In the genomic region with DNA sequence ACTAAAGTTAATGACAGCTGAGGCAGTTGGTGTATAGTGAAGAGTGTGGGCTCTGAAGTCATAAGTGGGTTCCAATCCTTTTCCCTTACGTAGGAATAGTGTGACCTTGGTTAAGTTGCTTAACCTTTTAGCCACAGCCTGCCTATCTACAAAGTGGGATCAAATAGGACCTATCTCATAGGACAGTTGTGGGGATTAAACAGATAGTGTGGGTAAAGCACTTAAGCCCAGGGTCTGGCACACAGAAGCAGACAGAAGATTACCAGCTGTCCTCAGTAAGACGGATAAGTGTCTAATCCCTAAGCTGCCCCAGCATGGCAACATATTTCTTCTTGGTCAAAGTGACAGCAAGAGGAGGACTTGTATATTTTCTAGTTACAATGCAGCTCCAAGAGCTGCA, we compare ENCODE assay signal across 2 cellular contexts.
TF ChIP-seq lines count a peak whose summit lies in the region.

No MANE protein-coding gene starts in this region.

TF ChIP-seq in IMR-90, 13 proteins besides CTCF, POLR2A, EP300 and RAD21:
- TF ChIP-seq SMC3 (IDR thresholded peaks at IDR 0.05; ENCODE audit: low read depth, low read length) (no peak), MXI1 (IDR thresholded peaks at IDR 0.05; ENCODE audit: borderline replicate concordance, low read depth, low read length) (no peak), CHD1 (IDR thresholded peaks at IDR 0.05; ENCODE audit: low read depth, low read length) (no peak), RFX5 (IDR thresholded peaks at IDR 0.05; ENCODE audit: low read depth, low read length) (no peak), BHLHE40 (IDR thresholded peaks at IDR 0.05; ENCODE audit: low read depth, low read length) (no peak), FOS (IDR thresholded peaks at IDR 0.05; ENCODE audit: low read depth, low read length) (no peak), CEBPB (IDR thresholded peaks at IDR 0.05; ENCODE audit: low read depth, low read length) (no peak), MAZ (IDR thresholded peaks at IDR 0.05; ENCODE audit: borderline replicate concordance, low read depth, low read length) (no peak), MAFK (IDR thresholded peaks at IDR 0.05; ENCODE audit: low read depth, low read length) (no peak), RCOR1 (IDR thresholded peaks at IDR 0.05; ENCODE audit: insufficient replicate concordance, low read length) (no peak), NFE2L2 (IDR thresholded peaks at IDR 0.05; ENCODE audit: low read depth, low read length) (no peak)
- TF ChIP-seq, protein P1, sequence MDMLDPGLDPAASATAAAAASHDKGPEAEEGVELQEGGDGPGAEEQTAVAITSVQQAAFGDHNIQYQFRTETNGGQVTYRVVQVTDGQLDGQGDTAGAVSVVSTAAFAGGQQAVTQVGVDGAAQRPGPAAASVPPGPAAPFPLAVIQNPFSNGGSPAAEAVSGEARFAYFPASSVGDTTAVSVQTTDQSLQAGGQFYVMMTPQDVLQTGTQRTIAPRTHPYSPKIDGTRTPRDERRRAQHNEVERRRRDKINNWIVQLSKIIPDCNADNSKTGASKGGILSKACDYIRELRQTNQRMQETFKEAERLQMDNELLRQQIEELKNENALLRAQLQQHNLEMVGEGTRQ (IDR thresholded peaks at IDR 0.05; ENCODE audit: low read depth, low read length): no peak
- TF ChIP-seq, protein P2, sequence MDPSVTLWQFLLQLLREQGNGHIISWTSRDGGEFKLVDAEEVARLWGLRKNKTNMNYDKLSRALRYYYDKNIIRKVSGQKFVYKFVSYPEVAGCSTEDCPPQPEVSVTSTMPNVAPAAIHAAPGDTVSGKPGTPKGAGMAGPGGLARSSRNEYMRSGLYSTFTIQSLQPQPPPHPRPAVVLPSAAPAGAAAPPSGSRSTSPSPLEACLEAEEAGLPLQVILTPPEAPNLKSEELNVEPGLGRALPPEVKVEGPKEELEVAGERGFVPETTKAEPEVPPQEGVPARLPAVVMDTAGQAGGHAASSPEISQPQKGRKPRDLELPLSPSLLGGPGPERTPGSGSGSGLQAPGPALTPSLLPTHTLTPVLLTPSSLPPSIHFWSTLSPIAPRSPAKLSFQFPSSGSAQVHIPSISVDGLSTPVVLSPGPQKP (IDR thresholded peaks at IDR 0.05; ENCODE audit: borderline replicate concordance, low read depth, low read length): no peak

TF ChIP-seq in HepG2, 621 proteins besides CTCF, POLR2A, EP300 and RAD21:
- TF ChIP-seq ZNF460 (CRISPR knock-in tag; IDR thresholded peaks at IDR 0.05; ENCODE audit: borderline replicate concordance): no peak
- TF ChIP-seq, protein P3, sequence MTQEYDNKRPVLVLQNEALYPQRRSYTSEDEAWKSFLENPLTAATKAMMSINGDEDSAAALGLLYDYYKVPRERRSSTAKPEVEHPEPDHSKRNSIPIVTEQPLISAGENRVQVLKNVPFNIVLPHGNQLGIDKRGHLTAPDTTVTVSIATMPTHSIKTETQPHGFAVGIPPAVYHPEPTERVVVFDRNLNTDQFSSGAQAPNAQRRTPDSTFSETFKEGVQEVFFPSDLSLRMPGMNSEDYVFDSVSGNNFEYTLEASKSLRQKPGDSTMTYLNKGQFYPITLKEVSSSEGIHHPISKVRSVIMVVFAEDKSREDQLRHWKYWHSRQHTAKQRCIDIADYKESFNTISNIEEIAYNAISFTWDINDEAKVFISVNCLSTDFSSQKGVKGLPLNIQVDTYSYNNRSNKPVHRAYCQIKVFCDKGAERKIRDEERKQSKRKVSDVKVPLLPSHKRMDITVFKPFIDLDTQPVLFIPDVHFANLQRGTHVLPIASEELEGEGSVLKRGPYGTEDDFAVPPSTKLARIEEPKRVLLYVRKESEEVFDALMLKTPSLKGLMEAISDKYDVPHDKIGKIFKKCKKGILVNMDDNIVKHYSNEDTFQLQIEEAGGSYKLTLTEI (CRISPR knock-in tag; conservative IDR thresholded peaks at IDR 0.05): no peak
- TF ChIP-seq, protein P4, sequence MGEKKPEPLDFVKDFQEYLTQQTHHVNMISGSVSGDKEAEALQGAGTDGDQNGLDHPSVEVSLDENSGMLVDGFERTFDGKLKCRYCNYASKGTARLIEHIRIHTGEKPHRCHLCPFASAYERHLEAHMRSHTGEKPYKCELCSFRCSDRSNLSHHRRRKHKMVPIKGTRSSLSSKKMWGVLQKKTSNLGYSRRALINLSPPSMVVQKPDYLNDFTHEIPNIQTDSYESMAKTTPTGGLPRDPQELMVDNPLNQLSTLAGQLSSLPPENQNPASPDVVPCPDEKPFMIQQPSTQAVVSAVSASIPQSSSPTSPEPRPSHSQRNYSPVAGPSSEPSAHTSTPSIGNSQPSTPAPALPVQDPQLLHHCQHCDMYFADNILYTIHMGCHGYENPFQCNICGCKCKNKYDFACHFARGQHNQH (CRISPR knock-in tag; IDR thresholded peaks at IDR 0.05): no peak
- no peak for TF ChIP-seq RFXAP (CRISPR knock-in tag; IDR thresholded peaks at IDR 0.05; ENCODE audit: borderline replicate concordance)
- TF ChIP-seq ZNF660 (CRISPR knock-in tag; IDR thresholded peaks at IDR 0.05; ENCODE audit: borderline replicate concordance, low read depth): no peak
- TF ChIP-seq RFX1 (IDR thresholded peaks at IDR 0.05): no peak
- TF ChIP-seq ZFAT (CRISPR knock-in tag; conservative IDR thresholded peaks at IDR 0.05): no peak
- no peak for TF ChIP-seq ZNF629 (CRISPR knock-in tag; conservative IDR thresholded peaks at IDR 0.05)
- TF ChIP-seq SPEN (CRISPR knock-in tag; IDR thresholded peaks at IDR 0.05; ENCODE audit: low read depth): no peak
